ENCODE assay signal across 31 cellular contexts in genomic region chr2:139201516-139201915, GRCh38.
"Had no signal": no experiment of that assay in that cellular context is flagged by ENCODE, and none has a peak within 500 bp of the region (broad histone marks: within the 10 kb centered on the region; RNA-seq: fewer than 3 reads in every experiment).

No MANE protein-coding gene starts in this region.

- H3K27me3 ChIP-seq: brain microvascular endothelial cell, cardiac muscle cell, Peyer's patch had no signal

- H3K9me3 ChIP-seq: Peyer's patch had no signal

- H3K36me3 Mint-ChIP-seq: activated naive CD8-positive, alpha-beta T cell treated with anti-CD3 and anti-CD28 coated beads for 36 hours; T-cell had no signal

- DNase-seq: activated CD4-positive, alpha-beta T cell treated with anti-CD3 and anti-CD28 coated beads, Interleukin-2, amount 10 ng/mL, durations not matched to agents 24 days and 14 days; activated CD4-positive, alpha-beta T cell treated with anti-CD3 and anti-CD28 coated beads, Interleukin-2, amount 50 U/mL, for 4 hours; activated CD8-positive, alpha-beta T cell treated with anti-CD3 and anti-CD28 coated beads for 36 hours; activated effector memory CD4-positive, alpha-beta T cell treated with anti-CD3 and anti-CD28 coated beads, Interleukin-2, amount 50 U/mL, for 16 hours; activated naive CD4-positive, alpha-beta T cell; activated naive CD4-positive, alpha-beta T cell treated with anti-CD3 and anti-CD28 coated beads, Interleukin-2, amount 50 U/mL, for 16 hours; activated naive CD8-positive, alpha-beta T cell treated with anti-CD3 and anti-CD28 coated beads for 36 hours; activated T-cell treated with anti-CD3 and anti-CD28 coated beads, Interleukin-2, amount 50 U/mL, for 1 hour; activated T-cell treated with anti-CD3 and anti-CD28 coated beads, Interleukin-2, amount 50 U/mL, for 72 hours; amniotic stem cell; aorta; brain microvascular endothelial cell; Karpas-422; NCI-H1105; NCI-H1436; NCI-H1694; NCI-H1930; NCI-H2081 treated with DMSO at 0.1 percent for 48 hours; NCI-H345; NCI-H524 treated with DMSO at 0.1 percent for 48 hours; Peyer's patch; SIG-M5; T-cell; T-helper 2 cell; T-helper 9 cell had no signal

- H3K36me3 ChIP-seq: brain microvascular endothelial cell, cardiac muscle cell, Peyer's patch had no signal

- ATAC-seq: activated CD8-positive, alpha-beta T cell treated with anti-CD3 and anti-CD28 coated beads for 36 hours; activated T-cell treated with anti-CD3 and anti-CD28 coated beads, Interleukin-2, amount 50 U/mL, for 72 hours; activated T-helper 17 cell treated with anti-CD3 and anti-CD28 coated beads, Interleukin-2, amount 50 U/mL, for 72 hours; Right ventricle myocardium inferior; SK-N-SH treated with all-trans-retinoic acid at 6 μM for 48 hours; T-cell had no signal

- H3K4me1 ChIP-seq: Peyer's patch had no signal

- H3K4me1 Mint-ChIP-seq: activated CD4-positive, alpha-beta T cell treated with anti-CD3 and anti-CD28 coated beads, Interleukin-2, amount 10 ng/mL, durations not matched to agents 24 days and 14 days; activated naive CD8-positive, alpha-beta T cell treated with anti-CD3 and anti-CD28 coated beads for 36 hours; activated T-helper 17 cell treated with anti-CD3 and anti-CD28 coated beads, Interleukin-2, amount 50 U/mL, for 72 hours; central memory CD8-positive, alpha-beta T cell; T-cell had no signal

- H3K27me3 Mint-ChIP-seq: activated CD4-positive, alpha-beta T cell treated with anti-CD3 and anti-CD28 coated beads, Interleukin-2, amount 10 ng/mL, durations not matched to agents 24 days and 14 days; activated CD8-positive, alpha-beta T cell treated with anti-CD3 and anti-CD28 coated beads for 36 hours; activated naive CD8-positive, alpha-beta T cell treated with anti-CD3 and anti-CD28 coated beads for 36 hours; activated T-helper 17 cell treated with anti-CD3 and anti-CD28 coated beads, Interleukin-2, amount 50 U/mL, for 72 hours; central memory CD8-positive, alpha-beta T cell; T-cell had no signal

- H3K9me3 Mint-ChIP-seq: activated CD4-positive, alpha-beta T cell treated with anti-CD3 and anti-CD28 coated beads, Interleukin-2, amount 10 ng/mL, durations not matched to agents 24 days and 14 days; activated CD8-positive, alpha-beta T cell treated with anti-CD3 and anti-CD28 coated beads for 36 hours had no signal

- H3K4me3 ChIP-seq: cardiac muscle cell, Peyer's patch had no signal

- H3K27ac Mint-ChIP-seq: activated CD4-positive, alpha-beta T cell treated with anti-CD3 and anti-CD28 coated beads, Interleukin-2, amount 10 ng/mL, durations not matched to agents 24 days and 14 days; activated CD8-positive, alpha-beta T cell treated with anti-CD3 and anti-CD28 coated beads for 36 hours; activated naive CD8-positive, alpha-beta T cell treated with anti-CD3 and anti-CD28 coated beads for 36 hours; activated T-cell treated with anti-CD3 and anti-CD28 coated beads, Interleukin-2, amount 50 U/mL, for 72 hours; activated T-helper 17 cell treated with anti-CD3 and anti-CD28 coated beads, Interleukin-2, amount 50 U/mL, for 72 hours; T-cell had no signal

- H3K27ac ChIP-seq: brain microvascular endothelial cell, cardiac muscle cell, Peyer's patch, RWPE1 had no signal

- H3K4me3 Mint-ChIP-seq: activated CD4-positive, alpha-beta T cell treated with anti-CD3 and anti-CD28 coated beads, Interleukin-2, amount 10 ng/mL, durations not matched to agents 24 days and 14 days; activated CD8-positive, alpha-beta T cell treated with anti-CD3 and anti-CD28 coated beads for 36 hours; activated naive CD8-positive, alpha-beta T cell treated with anti-CD3 and anti-CD28 coated beads for 36 hours; activated T-cell treated with anti-CD3 and anti-CD28 coated beads, Interleukin-2, amount 50 U/mL, for 72 hours; activated T-helper 17 cell treated with anti-CD3 and anti-CD28 coated beads, Interleukin-2, amount 50 U/mL, for 72 hours; central memory CD8-positive, alpha-beta T cell; T-cell had no signal
